19 cellular contexts compared by ENCODE assay signal in genomic region chr6:24689964-24690363, GRCh38. TPM values are rescaled to one million over a fixed set of nuclear protein-coding genes. Genes with fewer than 3 reads are reported as not detected.
DNase-seq lines count a peak whose midpoint lies in the region; ATAC-seq and TF ChIP-seq lines count a peak whose summit lies in the region.
"Had no signal": no experiment of that assay in that cellular context is flagged by ENCODE, and none has a peak within 500 bp of the region (broad histone marks: within the 10 kb centered on the region; RNA-seq: fewer than 3 reads in every experiment).

No MANE protein-coding gene starts in this region.

- TF ChIP-seq CTCF in right atrium auricular region (IDR thresholded peaks at IDR 0.05) (no peak), chondrocyte (IDR thresholded peaks at IDR 0.05) (no peak), gastroesophageal sphincter (IDR thresholded peaks at IDR 0.05) (no peak), right lobe of liver (IDR thresholded peaks at IDR 0.05) (no peak)

- no peak for TF ChIP-seq EP300 in gastroesophageal sphincter (IDR thresholded peaks at IDR 0.05)

- DNase-seq in Right ventricle myocardium superior: no peak
- no peak for DNase-seq in right atrium auricular region (ENCODE audit: low spot score)
- no peak for DNase-seq in chondrocyte (ENCODE audit: low spot score)
- no peak for DNase-seq in right lobe of liver
- no peak for DNase-seq in SIG-M5 (lab: John Stamatoyannopoulos, UW)
- no peak for DNase-seq in LoVo (ENCODE audit: low spot score)
- DNase-seq: 8988T, COR-L47, KBM-7, MG63, NCI-H1092 treated with DMSO at 0.1 percent for 48 hours, NCI-H187 treated with DMSO at 0.1 percent for 48 hours, NCI-H82, Peyer's patch, SHP77 treated with DMSO at 0.1 percent for 48 hours had no signal

- ATAC-seq in Right ventricle myocardium superior (ENCODE audit: poor library complexity) (peak; percentile 25), gastroesophageal sphincter (peak; percentile 53), right lobe of liver (no peak)
- ATAC-seq: HCT116 had no signal

- intact Hi-C loops in Right ventricle myocardium superior (cut with DNase I) (no loop called here), right lobe of liver (cut with DNase I) (loop anchor here (5.0 to 10.0 kb wide), 2 partner anchors 105 to 108 kb away; no protein-coding TSS in a partner anchor)

- H3K27me3 Mint-ChIP-seq in chondrocyte (ENCODE audit: low read depth): no peaks in the 10 kb centered on the region

- H3K36me3 Mint-ChIP-seq in chondrocyte (ENCODE audit: low read depth): peaks cover 3% of the 10 kb centered on the region

- peaks cover 7% of the 10 kb centered on the region for H3K4me1 Mint-ChIP-seq in chondrocyte (ENCODE audit: low read depth)

- H3K27ac ChIP-seq in right atrium auricular region (no peak overlapping the region), gastroesophageal sphincter (no peak overlapping the region), subcutaneous abdominal adipose tissue (ENCODE audit: low read depth, low read length) (peak overlapping the region; percentile 73), right lobe of liver (peak overlapping the region in 1 of 3 donors; percentile 16)
- H3K27ac ChIP-seq: C4-2B, Peyer's patch had no signal

- peak overlapping the region in 1 of 5 donors; percentile 1 for H3K9ac ChIP-seq in subcutaneous abdominal adipose tissue (ENCODE audit: low read length in 5 of 5)

- H3K4me3 ChIP-seq in right atrium auricular region (no peak overlapping the region), gastroesophageal sphincter (no peak overlapping the region), subcutaneous abdominal adipose tissue (ENCODE audit: low read depth in 1 of 5, low read length in 5 of 5) (no peak overlapping the region), right lobe of liver (no peak overlapping the region)
- H3K4me3 ChIP-seq: MG63, Peyer's patch had no signal

- peak overlapping the region; percentile 15 for H3K27ac Mint-ChIP-seq in chondrocyte (ENCODE audit: unreplicated experiment)

- 43 to 88% methylated on average over 1 to 2 of the region's 2 CpGs for WGBS in gastroesophageal sphincter (ENCODE audit: low coverage in 1 of 2), 2 donors
- 100% methylated on average over 1 of the region's 2 CpGs for WGBS in right lobe of liver (ENCODE audit: insufficient coverage, low coverage, low lambda C conversion rate, missing lambda C conversion rate)

- peaks cover 0 to 20% of the 10 kb centered on the region in 2 donors for H3K4me1 ChIP-seq in right atrium auricular region
- H3K4me1 ChIP-seq in gastroesophageal sphincter: no peaks in the 10 kb centered on the region
- H3K4me1 ChIP-seq in subcutaneous abdominal adipose tissue (ENCODE audit: control insufficient read depth in 5 of 5, insufficient read depth in 5 of 5, low read length in 5 of 5): peaks cover 4 to 34% (median 23%) of the 10 kb centered on the region in 5 donors
- peaks cover 0 to 16% (median 8%) of the 10 kb centered on the region in 4 donors for H3K4me1 ChIP-seq in right lobe of liver
- H3K4me1 ChIP-seq: Peyer's patch had no signal

- TF ChIP-seq POLR2A in gastroesophageal sphincter (IDR thresholded peaks at IDR 0.05) (no peak), right lobe of liver (IDR thresholded peaks at IDR 0.05) (no peak)

- H3K36me3 ChIP-seq in right atrium auricular region (no peaks in the 10 kb centered on the region), gastroesophageal sphincter (no peaks in the 10 kb centered on the region), subcutaneous abdominal adipose tissue (ENCODE audit: control insufficient read depth in 5 of 5, insufficient read depth in 5 of 5, low read length in 5 of 5) (peaks cover 0 to 2% (median 0%) of the 10 kb centered on the region in 5 donors), right lobe of liver (peaks cover 0 to 9% (median 0%) of the 10 kb centered on the region in 4 donors)
- H3K36me3 ChIP-seq: MG63, Peyer's patch had no signal

- no peaks in the 10 kb centered on the region for H3K27me3 ChIP-seq in right atrium auricular region
- H3K27me3 ChIP-seq in gastroesophageal sphincter: no peaks in the 10 kb centered on the region
- no peaks in the 10 kb centered on the region for H3K27me3 ChIP-seq in subcutaneous abdominal adipose tissue (ENCODE audit: control insufficient read depth in 5 of 5, insufficient read depth in 4 of 5, low read length in 5 of 5)
- H3K27me3 ChIP-seq in right lobe of liver: no peaks in the 10 kb centered on the region
- H3K27me3 ChIP-seq: MG63, Peyer's patch had no signal

- H3K9me3 ChIP-seq in right atrium auricular region (no peaks in the 10 kb centered on the region), gastroesophageal sphincter (no peaks in the 10 kb centered on the region), subcutaneous abdominal adipose tissue (ENCODE audit: control insufficient read depth in 5 of 5, low read length in 5 of 5) (no peaks in the 10 kb centered on the region), right lobe of liver (no peaks in the 10 kb centered on the region)
- H3K9me3 ChIP-seq: MG63, Peyer's patch had no signal

- no peaks in the 10 kb centered on the region for H3K9me3 Mint-ChIP-seq in chondrocyte (ENCODE audit: low read depth)

- no peak overlapping the region for H3K4me3 Mint-ChIP-seq in chondrocyte (ENCODE audit: unreplicated experiment)

RNA-seq across cellular contexts. Expression of gene ACOT13, which starts 23.1 kb away (rescaled TPM):
- total RNA-seq in Right ventricle myocardium superior: 74.3 TPM
- total RNA-seq in right atrium auricular region: 10 to 100 TPM; 12.0 to 19.9 TPM
- total RNA-seq in chondrocyte: 28.4 to 33.1 TPM (median 30.4 TPM) in 3 replicates
- 1 to 10 TPM; 3.4 to 8.9 (median 6.8) TPM for total RNA-seq in gastroesophageal sphincter
- total RNA-seq in right lobe of liver: 10 to 100 TPM; 14.0 to 53.6 (median 43.4) TPM

RNA-seq across cellular contexts. Expression of gene TDP2, which starts 23.3 kb away (rescaled TPM):
- total RNA-seq in Right ventricle myocardium superior: 20.3 TPM
- total RNA-seq in right atrium auricular region: 10 to 100 TPM; 18.5 to 22.2 TPM
- total RNA-seq in chondrocyte: 23.4 to 32.4 TPM (median 23.8 TPM) in 3 replicates
- 10 to 100 TPM; 29.2 to 53.1 (median 42.2) TPM for total RNA-seq in gastroesophageal sphincter
- 10 to 100 TPM; 20.4 to 33.2 (median 24.0) TPM for total RNA-seq in right lobe of liver

RNA-seq across cellular contexts. Expression of gene C6orf62, which starts 29.0 kb away (rescaled TPM):
- total RNA-seq in Right ventricle myocardium superior (37.6 TPM), right atrium auricular region (10 to 100 TPM; 24.0 to 47.4 TPM), chondrocyte (74.0 to 91.9 TPM (median 90.2 TPM) in 3 replicates), gastroesophageal sphincter (10 to 100 TPM; 32.8 to 65.8 (median 45.2) TPM), right lobe of liver (10 to 100 TPM; 31.1 to 58.3 (median 48.7) TPM)

RNA-seq across cellular contexts. Expression of gene KIAA0319, which starts 44.0 kb away (rescaled TPM):
- total RNA-seq in Right ventricle myocardium superior (not detected), right atrium auricular region (under 1 TPM in 1 of 2 donors, not detected in 1; 0.11 TPM), chondrocyte (0.05 to 0.07 TPM (median 0.05 TPM) in 3 replicates), gastroesophageal sphincter (under 1 TPM in 1 of 4 donors, not detected in 3; 0.27 TPM), right lobe of liver (under 1 TPM in 1 of 6 experiments, not detected in 5; 0.02 TPM)

Comparison
In these comparisons a context has a peak if more than half of its experiments do, and no peak if none do; other contexts are left out.
1. ATAC-seq: peak in Right ventricle myocardium superior (single experiment) and gastroesophageal sphincter (single experiment); none in right lobe of liver (0 of 4).